Comparison of ENCODE assay signal across 8 cellular contexts in the genomic region with DNA sequence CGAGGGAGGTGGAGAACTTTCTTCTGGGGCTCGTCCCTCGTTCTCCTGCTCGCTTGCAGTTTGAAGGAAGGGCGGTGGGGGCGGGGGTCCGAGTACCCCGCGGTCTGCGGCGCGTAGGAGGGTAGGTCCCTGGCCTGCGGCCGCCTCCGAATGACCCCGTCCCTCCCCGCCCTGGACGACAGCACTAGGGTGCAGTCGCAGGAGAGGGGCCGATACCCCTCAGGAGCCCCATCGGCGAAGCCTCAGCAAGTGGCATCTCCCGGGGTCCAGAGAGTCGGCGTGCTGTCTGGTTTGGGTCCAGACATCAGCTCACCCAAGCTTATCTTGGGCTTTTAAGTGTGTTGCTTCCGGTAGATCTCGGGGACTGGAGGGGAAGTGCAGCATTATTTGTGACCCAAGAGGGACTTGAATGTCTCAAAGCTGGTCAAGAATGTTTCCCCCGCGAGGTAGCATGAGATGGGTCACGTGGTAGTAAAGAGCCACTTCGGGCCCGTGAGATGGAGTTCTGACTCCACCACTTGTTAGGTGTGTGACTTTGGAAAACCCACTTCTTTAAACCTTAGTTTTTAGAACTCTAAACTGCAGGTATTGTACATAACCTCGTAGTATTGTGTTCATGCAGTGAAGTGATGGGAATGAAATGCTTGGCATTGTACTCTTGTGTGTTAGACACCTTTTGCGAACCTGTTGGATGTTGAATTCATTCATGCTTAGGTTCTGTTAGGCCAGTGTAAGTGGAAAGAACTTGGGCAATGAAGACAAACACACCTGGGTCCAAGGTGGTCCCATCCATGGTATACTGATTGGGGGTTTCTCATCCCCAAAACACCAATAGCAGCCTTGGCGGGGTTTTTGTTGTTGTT. TPM values are rescaled to one million over a fixed set of nuclear protein-coding genes. Genes with fewer than 3 reads are reported as not detected.
DNase-seq lines count a peak whose midpoint lies in the region; ATAC-seq and TF ChIP-seq lines count a peak whose summit lies in the region.

No MANE protein-coding gene starts in this region.

- no peaks in the 10 kb centered on the region for H3K9me3 Mint-ChIP-seq in immature natural killer cell

- peak overlapping the region in 5 of 6 donors; percentile 29 to 80 (median 62) for H3K27ac Mint-ChIP-seq in immature natural killer cell

- H3K4me1 Mint-ChIP-seq in immature natural killer cell = peaks cover 12 to 14% of the 10 kb centered on the region in 2 donors

- peak overlapping the region; percentile 48 for H3K4me3 ChIP-seq in astrocyte of the spinal cord (ENCODE audit: low read depth, low read length)

- ATAC-seq in GM18519 (IDR thresholded peaks at IDR 0.05; ENCODE audit: low FRiP score, unreplicated experiment) = peak; percentile 34
- peak; percentile 42 for ATAC-seq in HG03039 (IDR thresholded peaks at IDR 0.05; ENCODE audit: unreplicated experiment)

- peak overlapping the region; percentile 83 to 92 (median 86) for H3K4me3 Mint-ChIP-seq in immature natural killer cell

- peak; percentile 3 for DNase-seq in RPMI8226
- DNase-seq in astrocyte of the spinal cord (ENCODE audit: low read depth, low spot score) = no peak
- DNase-seq in immature natural killer cell = peak; percentile 28 to 34 (median 31)
- peak; percentile 13 for DNase-seq in stimulated activated CD4-positive, alpha-beta T cell treated with anti-CD3 and anti-CD28 coated beads, Interleukin-12 subunit alpha, Interleukin-12 subunit beta, amount 100 ng/mL, for 4 hours
- no peak for DNase-seq in NCI-H1092 treated with DMSO at 0.1 percent for 48 hours (lab: John Stamatoyannopoulos, UW)
- DNase-seq in globus pallidus (ENCODE audit: low spot score) = no peak

- in situ Hi-C loops in astrocyte of the spinal cord (cut with HindIII; ENCODE audit: low sequenced_read_pairs) = no loop called here

- no peak for TF ChIP-seq CTCF in astrocyte of the spinal cord (IDR thresholded peaks at IDR 0.05; ENCODE audit: low read depth, low read length)

- peaks cover 2 to 7% (median 6%) of the 10 kb centered on the region in 3 donors for H3K27me3 Mint-ChIP-seq in immature natural killer cell (ENCODE audit: low read depth in 3 of 3)

- no peaks in the 10 kb centered on the region for H3K36me3 Mint-ChIP-seq in immature natural killer cell

RNA-seq across cellular contexts. Expression of a gene that starts 0.9 kb away (rescaled TPM):
- polyA plus RNA-seq in immature natural killer cell = 1 to 10 TPM in 1 of 3 donors, under 1 TPM in 2; 0.06 to 3.0 (median 0.52) TPM

RNA-seq across cellular contexts. Expression of a gene that starts 21.8 kb away (rescaled TPM):
- under 1 TPM in 2 of 3 donors, not detected in 1; 0.11 to 0.22 TPM for polyA plus RNA-seq in immature natural killer cell

Comparison
In these comparisons a context has a peak if more than half of its experiments do, and no peak if none do; other contexts are left out.
1. DNase-seq: peak in RPMI8226 (single experiment), immature natural killer cell (3 of 3) and stimulated activated CD4-positive, alpha-beta T cell treated with anti-CD3 and anti-CD28 coated beads, Interleukin-12 subunit alpha, Interleukin-12 subunit beta, amount 100 ng/mL, for 4 hours (single experiment); none in astrocyte of the spinal cord (single experiment), NCI-H1092 treated with DMSO at 0.1 percent for 48 hours (single experiment) and globus pallidus (single experiment).